Comparison of ENCODE assay signal across 8 cellular contexts in the genomic region with DNA sequence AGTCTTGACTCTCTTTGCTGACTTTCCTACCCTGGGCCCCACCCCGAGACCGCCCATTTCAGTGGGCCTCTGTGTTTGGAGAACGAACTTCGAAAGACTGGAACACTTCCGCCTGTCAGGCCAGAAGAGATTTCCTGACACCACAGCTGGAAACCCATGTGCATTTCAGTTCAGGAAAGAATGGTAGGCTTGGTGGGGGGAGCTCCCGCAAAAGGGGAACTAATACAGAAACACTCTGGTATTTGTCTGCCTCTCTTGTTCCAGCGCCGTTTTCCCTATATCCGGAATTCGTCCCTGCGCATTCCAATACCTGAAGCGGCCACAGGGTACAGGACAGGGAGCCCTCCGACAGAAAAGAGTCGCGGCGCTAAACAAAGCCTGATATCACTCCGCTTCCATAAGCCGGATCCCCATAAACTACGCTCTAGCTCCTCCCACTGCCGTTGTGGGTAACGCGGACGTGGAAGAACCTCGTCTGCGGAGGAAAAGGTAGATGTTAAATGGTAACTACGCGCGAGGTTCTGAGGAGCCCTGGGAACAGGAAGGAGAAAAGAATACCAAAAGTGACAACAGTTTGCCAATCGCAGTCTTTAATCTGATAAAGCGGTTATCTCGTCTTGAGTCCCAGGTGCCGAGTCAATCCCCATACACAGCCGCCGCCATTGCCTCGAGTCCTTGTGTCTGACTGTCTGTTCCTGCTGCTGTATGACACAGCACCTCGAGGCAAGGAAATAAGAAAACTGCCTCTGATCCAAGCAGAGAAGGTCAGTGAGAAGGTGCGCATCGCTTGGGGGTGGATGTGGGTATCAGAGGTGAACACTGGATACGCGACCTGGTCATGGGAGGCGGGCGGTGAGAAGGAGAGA. TPM values are rescaled to one million over a fixed set of nuclear protein-coding genes. Genes with fewer than 3 reads are reported as not detected.
DNase-seq lines count a peak whose midpoint lies in the region; ATAC-seq and TF ChIP-seq lines count a peak whose summit lies in the region.

A gene (plus strand): TSS at position 432 of the 866 bp plus-strand sequence. CDS start 2,627 bp downstream, outside the sequence.

- peak; percentile 89 for ATAC-seq in GM21528 (IDR thresholded peaks at IDR 0.05; ENCODE audit: low FRiP score, unreplicated experiment)
- ATAC-seq in PC-3: peak; percentile 90
- peak; percentile 85 to 90 for ATAC-seq in activated T-cell treated with anti-CD3 and anti-CD28 coated beads, Interleukin-2, amount 50 U/mL, for 4 hours

- no peaks in the 10 kb centered on the region for H3K27me3 ChIP-seq in PC-3 (ENCODE audit: low read length)

- peaks cover 15% of the 10 kb centered on the region for H3K4me1 ChIP-seq in PC-3 (ENCODE audit: insufficient read depth, low read length)

- H3K4me3 Mint-ChIP-seq in activated T-cell treated with anti-CD3 and anti-CD28 coated beads, Interleukin-2, amount 50 U/mL, for 4 hours: peak within 1 kb of the TSS; percentile 97

- peaks cover 15% of the 10 kb centered on the region for H3K36me3 ChIP-seq in PC-3 (ENCODE audit: low read depth, low read length)

- CTCF ChIA-PET in PC-3 (lab: Charles Lee): interaction anchor here (0.7 kb wide), 1 partner anchor 34 kb away, joined by 3 read pairs; no protein-coding TSS in a partner anchor

- H3K9ac ChIP-seq in PC-3 (ENCODE audit: low read length): peak within 1 kb of the TSS; percentile 89

- peaks cover 28% of the 10 kb centered on the region for H3K79me2 ChIP-seq in PC-3 (ENCODE audit: low read length)

- no peaks in the 10 kb centered on the region for H3K27me3 Mint-ChIP-seq in activated T-cell treated with anti-CD3 and anti-CD28 coated beads, Interleukin-2, amount 50 U/mL, for 4 hours (ENCODE audit: low read depth)

- no peaks in the 10 kb centered on the region for H3K9me2 ChIP-seq in PC-3 (replicated peaks; ENCODE audit: low read length)

- DNase-seq in DMS 273 (lab: John Stamatoyannopoulos, UW; ENCODE audit: unreplicated experiment): peak; percentile 94
- peak; percentile 4 for DNase-seq in HuH-7.5 (ENCODE audit: low spot score)
- DNase-seq in PC-3: peak; percentile 89
- peak; percentile 54 for DNase-seq in activated T-cell treated with anti-CD3 and anti-CD28 coated beads, Interleukin-2, amount 50 U/mL, for 4 hours
- DNase-seq in fibroblast of gingiva (ENCODE audit: low read depth): peak; percentile 87
- DNase-seq in myocyte (ENCODE audit: low read depth): peak; percentile 86
- DNase-seq in stimulated activated CD8-positive, alpha-beta memory T cell treated with anti-CD3 and anti-CD28 coated beads, Interleukin-7, amount 100 ng/mL, for 48 hours (ENCODE audit: extremely low read depth in 1 of 2, low read depth in 1 of 2): peak; percentile 19 to 42

- H3K36me3 Mint-ChIP-seq in activated T-cell treated with anti-CD3 and anti-CD28 coated beads, Interleukin-2, amount 50 U/mL, for 4 hours (ENCODE audit: insufficient read depth): peaks cover 12% of the 10 kb centered on the region

- no peak for TF ChIP-seq CTCF in PC-3 (conservative IDR thresholded peaks at IDR 0.05; ENCODE audit: low read depth, low read length)

- H3K4me1 Mint-ChIP-seq in activated T-cell treated with anti-CD3 and anti-CD28 coated beads, Interleukin-2, amount 50 U/mL, for 4 hours (ENCODE audit: low read depth): peaks cover 36% of the 10 kb centered on the region

- H2AFZ ChIP-seq in PC-3 (ENCODE audit: low read length): peak within 1 kb of the TSS; percentile 98

- no peaks in the 10 kb centered on the region for H3K9me3 Mint-ChIP-seq in activated T-cell treated with anti-CD3 and anti-CD28 coated beads, Interleukin-2, amount 50 U/mL, for 4 hours

- H3K27ac ChIP-seq in PC-3 (ENCODE audit: low read length): peak within 1 kb of the TSS; percentile 49

- POLR2A ChIA-PET in PC-3 (lab: Charles Lee; ENCODE audit: unreplicated experiment): interaction anchor here (0.5 to 0.6 kb wide), 2 partner anchors 59 to 166 kb away, joined by 3 to 4 read pairs; no protein-coding TSS in a partner anchor

- H3K4me2 ChIP-seq in PC-3 (ENCODE audit: low read length): peak within 1 kb of the TSS; percentile 81

- intact Hi-C loops in PC-3 (cut with micrococcal nuclease): loop anchor here (2.0 to 5.0 kb wide), 4 partner anchors 113 to 263 kb away; a partner anchor contains a TSS

- TSS peak; percentile 78 for BruUV-seq in PC-3 (replicated peaks; lab: Mats Ljungman, UMichigan)

- no peaks in the 10 kb centered on the region for H4K20me1 ChIP-seq in PC-3 (ENCODE audit: low read length)

- H3K4me3 ChIP-seq in PC-3 (ENCODE audit: low read length): peak within 1 kb of the TSS; percentile 94

- H3F3A ChIP-seq in PC-3 (ENCODE audit: low read length, unreplicated experiment): no peaks in the 10 kb centered on the region

- H3K9me3 ChIP-seq in PC-3 (ENCODE audit: low read length): no peaks in the 10 kb centered on the region

RNA-seq across cellular contexts. Expression of the gene that starts here (rescaled TPM):
- total RNA-seq in PC-3 (2014; rRNA removed) (22.6 and 39.2 TPM in 2 replicates), myocyte (12.9 and 13.6 TPM in 2 replicates)
- total RNA-seq in activated T-cell treated with anti-CD3 and anti-CD28 coated beads, Interleukin-2, amount 50 U/mL, for 4 hours: 10 to 100 TPM; 15.0 to 17.3 (median 16.8) TPM
- polyA plus RNA-seq in myocyte (2012): 3.6 TPM

Comparison
In these comparisons a context has a peak if more than half of its experiments do, and no peak if none do; other contexts are left out.
1. Peak in every context shown above with its lines: DNase-seq, ATAC-seq, H3K4me3 ChIP-seq and H3K27ac ChIP-seq.
2. DNase-seq: peak in every context shown above with its lines; median percentile 94 in DMS 273; 89 in PC-3; 87 in fibroblast of gingiva; 86 in myocyte; 54 in activated T-cell treated with anti-CD3 and anti-CD28 coated beads, Interleukin-2, amount 50 U/mL, for 4 hours; 30 in stimulated activated CD8-positive, alpha-beta memory T cell treated with anti-CD3 and anti-CD28 coated beads, Interleukin-7, amount 100 ng/mL, for 48 hours; 4 in HuH-7.5.